Comparison of ENCODE assay signal across 9 cellular contexts in genomic region chr5:141477169-141477568, GRCh38. TPM values are rescaled to one million over a fixed set of nuclear protein-coding genes. Genes with fewer than 3 reads are reported as not detected.
A peak's percentile ranks its signal among the peaks of the same experiment; 100 is the strongest.
DNase-seq lines count a peak whose midpoint lies in the region; ATAC-seq, FAIRE-seq and TF ChIP-seq lines count a peak whose summit lies in the region.
"Had no signal": no experiment of that assay in that cellular context is flagged by ENCODE, and none has a peak within 500 bp of the region (broad histone marks: within the 10 kb centered on the region; RNA-seq: fewer than 3 reads in every experiment).

No MANE protein-coding gene starts in this region.

- no peak for FAIRE-seq in keratinocyte (lab: Jason Lieb, UNC)

- H3K9ac ChIP-seq in keratinocyte (ENCODE audit: control insufficient read depth, extremely low read depth, insufficient read depth, low read length): no peak overlapping the region

- H3K79me2 ChIP-seq in keratinocyte (ENCODE audit: control insufficient read depth, insufficient read depth, low read length): peaks cover 7% of the 10 kb centered on the region

- H3K36me3 ChIP-seq in keratinocyte (ENCODE audit: control insufficient read depth in 2 of 2, extremely low read depth in 1 of 2, insufficient read depth in 2 of 2, low read length in 2 of 2) (peaks cover 0 to 1% of the 10 kb centered on the region in 2 experiments), body of pancreas (replicated peaks in 1 of 2; ENCODE audit: insufficient read depth in 1 of 2, low read depth in 2 of 2) (no peaks in the 10 kb centered on the region)

- peak overlapping the region; percentile 49 to 96 (median 94) for H3K4me3 ChIP-seq in keratinocyte (ENCODE audit: control insufficient read depth in 2 of 3, extremely low read depth in 1 of 3, insufficient read depth in 2 of 3, low read depth in 1 of 3, low read length in 3 of 3)
- H3K4me3 ChIP-seq in body of pancreas: no peak overlapping the region

- WGBS in body of pancreas, 2 donors: 49 to 64% methylated on average over 13 to 17 of the region's 17 CpGs

- H3K27me3 ChIP-seq in keratinocyte (ENCODE audit: control insufficient read depth, extremely low read depth, insufficient read depth, low read length) (peaks cover 5% of the 10 kb centered on the region), body of pancreas (no peaks in the 10 kb centered on the region)

- dilution Hi-C loops in keratinocyte (cut with MboI; ENCODE audit: extremely low pct_ligation_motif_present, low sequenced_read_pairs): no loop called here

- no peaks in the 10 kb centered on the region for H3K9me1 ChIP-seq in keratinocyte (ENCODE audit: control insufficient read depth, extremely low read depth, insufficient read depth, low read length)

- TF ChIP-seq CTCF in keratinocyte (optimal IDR thresholded peaks at IDR 0.05 in 1 of 3, IDR thresholded peaks at IDR 0.05 in 1 of 3, conservative IDR thresholded peaks at IDR 0.05 in 1 of 3; ENCODE audit: extremely low read depth in 1 of 3, insufficient read depth in 2 of 3, low read length in 3 of 3): no peak
- TF ChIP-seq CTCF in body of pancreas (IDR thresholded peaks at IDR 0.05): no peak

- no peaks in the 10 kb centered on the region for H3K36me3 Mint-ChIP-seq in T-helper 1 cell treated with Interleukin-12 subunit alpha and Interleukin-12 subunit beta and Interleukin-4 antibody, amounts not matched to agents 30 μg/mL and 1 μg/mL, for 36 hours (ENCODE audit: low read depth)
- no peaks in the 10 kb centered on the region for H3K36me3 Mint-ChIP-seq in activated naive CD8-positive, alpha-beta T cell
- no peaks in the 10 kb centered on the region for H3K36me3 Mint-ChIP-seq in stimulated activated effector memory CD8-positive, alpha-beta T cell treated with anti-CD3 and anti-CD28 coated beads, Interleukin-12 subunit alpha, Interleukin-12 subunit beta, amount 100 ng/mL, for 72 hours

- H3K4me1 ChIP-seq in keratinocyte (ENCODE audit: control insufficient read depth, extremely low read depth, insufficient read depth, low read length) (peaks cover 19% of the 10 kb centered on the region), body of pancreas (peaks cover 29% of the 10 kb centered on the region)

- DNase-seq in T-helper 1 cell (no peak), keratinocyte (ENCODE audit: low read depth, low spot score) (no peak), body of pancreas (no peak), NCI-H2171 (lab: John Stamatoyannopoulos, UW) (no peak)
- DNase-seq in stimulated activated effector memory CD8-positive, alpha-beta T cell treated with anti-CD3 and anti-CD28 coated beads, Interleukin-12 subunit alpha, Interleukin-12 subunit beta, amount 100 ng/mL, for 72 hours (ENCODE audit: low spot score in 2 of 2): no peak

- H3K9me3 Mint-ChIP-seq in T-helper 1 cell treated with Interleukin-12 subunit alpha and Interleukin-12 subunit beta and Interleukin-4 antibody, amounts not matched to agents 30 μg/mL and 1 μg/mL, for 36 hours: no peaks in the 10 kb centered on the region
- H3K9me3 Mint-ChIP-seq in activated naive CD8-positive, alpha-beta T cell (ENCODE audit: low read depth): no peaks in the 10 kb centered on the region
- no peaks in the 10 kb centered on the region for H3K9me3 Mint-ChIP-seq in stimulated activated effector memory CD8-positive, alpha-beta T cell treated with anti-CD3 and anti-CD28 coated beads, Interleukin-12 subunit alpha, Interleukin-12 subunit beta, amount 100 ng/mL, for 72 hours

- no peaks in the 10 kb centered on the region for H4K20me1 ChIP-seq in keratinocyte (ENCODE audit: control insufficient read depth, extremely low read depth, insufficient read depth, low read length)

- H3K9me3 ChIP-seq in keratinocyte (ENCODE audit: control insufficient read depth, low read depth, low read length) (no peaks in the 10 kb centered on the region), body of pancreas (no peaks in the 10 kb centered on the region)

- H3K4me1 Mint-ChIP-seq in T-helper 1 cell treated with Interleukin-12 subunit alpha and Interleukin-12 subunit beta and Interleukin-4 antibody, amounts not matched to agents 30 μg/mL and 1 μg/mL, for 36 hours (ENCODE audit: low read depth): peaks cover 14% of the 10 kb centered on the region
- peaks cover 25% of the 10 kb centered on the region for H3K4me1 Mint-ChIP-seq in activated naive CD8-positive, alpha-beta T cell (ENCODE audit: low read depth)
- peaks cover 32% of the 10 kb centered on the region for H3K4me1 Mint-ChIP-seq in stimulated activated effector memory CD8-positive, alpha-beta T cell treated with anti-CD3 and anti-CD28 coated beads, Interleukin-12 subunit alpha, Interleukin-12 subunit beta, amount 100 ng/mL, for 72 hours

- H3K27ac Mint-ChIP-seq in T-helper 1 cell treated with Interleukin-12 subunit alpha and Interleukin-12 subunit beta and Interleukin-4 antibody, amounts not matched to agents 30 μg/mL and 1 μg/mL, for 36 hours: no peak overlapping the region
- H3K27ac Mint-ChIP-seq in activated naive CD8-positive, alpha-beta T cell: no peak overlapping the region
- H3K27ac Mint-ChIP-seq in stimulated activated effector memory CD8-positive, alpha-beta T cell treated with anti-CD3 and anti-CD28 coated beads, Interleukin-12 subunit alpha, Interleukin-12 subunit beta, amount 100 ng/mL, for 72 hours: no peak overlapping the region

- TF ChIP-seq POLR2A in body of pancreas (IDR thresholded peaks at IDR 0.05): no peak

- no peak overlapping the region for H3K27ac ChIP-seq in keratinocyte (ENCODE audit: control insufficient read depth, insufficient read depth, low read length)
- no peak overlapping the region for H3K27ac ChIP-seq in body of pancreas

- peak overlapping the region; percentile 97 for H3K4me2 ChIP-seq in keratinocyte (ENCODE audit: control insufficient read depth, extremely low read depth, insufficient read depth, low read depth, low read length)

- peaks cover 76% of the 10 kb centered on the region for H3K27me3 Mint-ChIP-seq in T-helper 1 cell treated with Interleukin-12 subunit alpha and Interleukin-12 subunit beta and Interleukin-4 antibody, amounts not matched to agents 30 μg/mL and 1 μg/mL, for 36 hours (ENCODE audit: low read depth)
- H3K27me3 Mint-ChIP-seq in activated naive CD8-positive, alpha-beta T cell: peaks cover 44% of the 10 kb centered on the region

- no peak for ATAC-seq in stimulated activated effector memory CD8-positive, alpha-beta T cell treated with anti-CD3 and anti-CD28 coated beads, Interleukin-12 subunit alpha, Interleukin-12 subunit beta, amount 100 ng/mL, for 72 hours
- ATAC-seq in body of pancreas: no peak
- ATAC-seq in HG02623 (IDR thresholded peaks at IDR 0.05; ENCODE audit: unreplicated experiment): no peak

- H2AFZ ChIP-seq in keratinocyte (ENCODE audit: control insufficient read depth, low read length): no peak overlapping the region

- intact Hi-C loops in body of pancreas (cut with DNase I): no loop called here

- peak overlapping the region; percentile 48 for H3K4me3 Mint-ChIP-seq in T-helper 1 cell treated with Interleukin-12 subunit alpha and Interleukin-12 subunit beta and Interleukin-4 antibody, amounts not matched to agents 30 μg/mL and 1 μg/mL, for 36 hours
- peak overlapping the region; percentile 94 for H3K4me3 Mint-ChIP-seq in activated naive CD8-positive, alpha-beta T cell
- H3K4me3 Mint-ChIP-seq in stimulated activated effector memory CD8-positive, alpha-beta T cell treated with anti-CD3 and anti-CD28 coated beads, Interleukin-12 subunit alpha, Interleukin-12 subunit beta, amount 100 ng/mL, for 72 hours: peak overlapping the region; percentile 82

RNA-seq across cellular contexts. Expression of gene PCDHGC3, which starts 1.4 kb away (rescaled TPM):
- 9.8 to 45.1 TPM (median 15.2 TPM) in 3 replicates for polyA plus RNA-seq in keratinocyte
- polyA plus RNA-seq in keratinocyte (2011; ENCODE audit: low read depth): 13.6 TPM
- polyA plus RNA-seq in keratinocyte (2011; cell fraction: cytosol; rRNA removed): 14.4 TPM in 2 replicates
- polyA plus RNA-seq in keratinocyte (2011; cell fraction: nucleus; rRNA removed): 61.1 and 61.9 TPM in 2 replicates
- polyA plus RNA-seq in keratinocyte (2012; ENCODE audit: low replicate concordance): 54.2 and 60.9 TPM in 2 replicates
- 13.3 to 68.5 TPM (median 17.7 TPM) in 3 replicates for polyA minus RNA-seq in keratinocyte
- polyA minus RNA-seq in keratinocyte (2011; cell fraction: cytosol; rRNA and poly(A)+ RNA removed): 22.8 TPM
- 59.0 and 78.7 TPM in 2 replicates for polyA minus RNA-seq in keratinocyte (2011; cell fraction: nucleus; rRNA and poly(A)+ RNA removed)
- 10 to 100 TPM in 1 of 2 donors, 1 to 10 TPM in 1; 9.6 to 16.1 TPM for total RNA-seq in body of pancreas

RNA-seq across cellular contexts. Expression of gene PCDHGC4, which starts 7.7 kb away (rescaled TPM):
- polyA plus RNA-seq in keratinocyte: 0.12 to 0.15 TPM (median 0.13 TPM) in 3 replicates
- polyA plus RNA-seq in keratinocyte (2011; ENCODE audit: low read depth): not detected
- polyA plus RNA-seq in keratinocyte (2011; cell fraction: cytosol; rRNA removed): 0.10 TPM in 1 of 2 replicates, not detected in the other
- polyA plus RNA-seq in keratinocyte (2011; cell fraction: nucleus; rRNA removed): 0.65 and 0.96 TPM in 2 replicates
- 0.15 and 0.37 TPM in 2 replicates for polyA plus RNA-seq in keratinocyte (2012; ENCODE audit: low replicate concordance)
- 1.8 to 3.7 TPM (median 2.6 TPM) in 3 replicates for polyA minus RNA-seq in keratinocyte
- not detected for polyA minus RNA-seq in keratinocyte (2011; cell fraction: cytosol; rRNA and poly(A)+ RNA removed)
- 1.4 and 3.3 TPM in 2 replicates for polyA minus RNA-seq in keratinocyte (2011; cell fraction: nucleus; rRNA and poly(A)+ RNA removed)
- 1 to 10 TPM; 1.6 to 2.0 TPM for total RNA-seq in body of pancreas
- total RNA-seq: A172 had no signal

RNA-seq across cellular contexts. Expression of gene PCDHGC5, which starts 11.7 kb away (rescaled TPM):
- polyA plus RNA-seq in keratinocyte: 0.77 to 1.6 TPM (median 1.5 TPM) in 3 replicates
- polyA plus RNA-seq in keratinocyte (2011; ENCODE audit: low read depth): 0.12 TPM
- polyA plus RNA-seq in keratinocyte (2011; cell fraction: cytosol; rRNA removed): 0.09 and 0.13 TPM in 2 replicates
- polyA plus RNA-seq in keratinocyte (2011; cell fraction: nucleus; rRNA removed): 2.5 and 2.7 TPM in 2 replicates
- 0.39 and 1.6 TPM in 2 replicates for polyA plus RNA-seq in keratinocyte (2012; ENCODE audit: low replicate concordance)
- polyA minus RNA-seq in keratinocyte: 4.0 to 6.2 TPM (median 5.4 TPM) in 3 replicates
- polyA minus RNA-seq in keratinocyte (2011; cell fraction: cytosol; rRNA and poly(A)+ RNA removed): 1.3 TPM
- polyA minus RNA-seq in keratinocyte (2011; cell fraction: nucleus; rRNA and poly(A)+ RNA removed): 6.4 and 7.8 TPM in 2 replicates
- total RNA-seq in body of pancreas: 1 to 10 TPM; 2.0 to 3.1 TPM

RNA-seq across cellular contexts. Expression of gene PCDHGA12, which starts 46.9 kb away (rescaled TPM):
- polyA plus RNA-seq in keratinocyte: 0.69 to 1.9 TPM (median 1.0 TPM) in 3 replicates
- 1.9 TPM for polyA plus RNA-seq in keratinocyte (2011; ENCODE audit: low read depth)
- polyA plus RNA-seq in keratinocyte (2011; cell fraction: cytosol; rRNA removed): 0.43 and 0.55 TPM in 2 replicates
- 2.9 and 4.3 TPM in 2 replicates for polyA plus RNA-seq in keratinocyte (2011; cell fraction: nucleus; rRNA removed)
- 1.3 and 2.5 TPM in 2 replicates for polyA plus RNA-seq in keratinocyte (2012; ENCODE audit: low replicate concordance)
- polyA minus RNA-seq in keratinocyte: 2.2 to 3.3 TPM (median 2.8 TPM) in 3 replicates
- polyA minus RNA-seq in keratinocyte (2011; cell fraction: cytosol; rRNA and poly(A)+ RNA removed): 1.3 TPM
- 6.3 and 9.2 TPM in 2 replicates for polyA minus RNA-seq in keratinocyte (2011; cell fraction: nucleus; rRNA and poly(A)+ RNA removed)
- 1 to 10 TPM; 5.3 to 5.4 TPM for total RNA-seq in body of pancreas
- total RNA-seq: A172 had no signal

RNA-seq across cellular contexts. Expression of gene PCDHGA11, which starts 56.3 kb away (rescaled TPM):
- 1.4 to 2.5 TPM (median 1.4 TPM) in 3 replicates for polyA plus RNA-seq in keratinocyte
- 1.1 TPM for polyA plus RNA-seq in keratinocyte (2011; ENCODE audit: low read depth)
- polyA plus RNA-seq in keratinocyte (2011; cell fraction: cytosol; rRNA removed): 0.30 and 0.40 TPM in 2 replicates
- 4.1 and 4.3 TPM in 2 replicates for polyA plus RNA-seq in keratinocyte (2011; cell fraction: nucleus; rRNA removed)
- polyA plus RNA-seq in keratinocyte (2012; ENCODE audit: low replicate concordance): 1.2 and 2.1 TPM in 2 replicates
- polyA minus RNA-seq in keratinocyte: 2.3 to 3.2 TPM (median 2.6 TPM) in 3 replicates
- polyA minus RNA-seq in keratinocyte (2011; cell fraction: cytosol; rRNA and poly(A)+ RNA removed): 1.2 TPM
- 7.5 and 12.0 TPM in 2 replicates for polyA minus RNA-seq in keratinocyte (2011; cell fraction: nucleus; rRNA and poly(A)+ RNA removed)
- total RNA-seq in body of pancreas: 1 to 10 TPM; 4.9 to 6.9 TPM

Comparison
In these comparisons a context has a peak if more than half of its experiments do, and no peak if none do; other contexts are left out.
1. H3K4me3 ChIP-seq: peak in keratinocyte (3 of 3); none in body of pancreas (0 of 2).
2. Peak in every context shown above with its lines, with median percentiles within 50 percentile points of each other: H3K4me3 Mint-ChIP-seq.